8 cellular contexts compared by ENCODE assay signal in the genomic region with DNA sequence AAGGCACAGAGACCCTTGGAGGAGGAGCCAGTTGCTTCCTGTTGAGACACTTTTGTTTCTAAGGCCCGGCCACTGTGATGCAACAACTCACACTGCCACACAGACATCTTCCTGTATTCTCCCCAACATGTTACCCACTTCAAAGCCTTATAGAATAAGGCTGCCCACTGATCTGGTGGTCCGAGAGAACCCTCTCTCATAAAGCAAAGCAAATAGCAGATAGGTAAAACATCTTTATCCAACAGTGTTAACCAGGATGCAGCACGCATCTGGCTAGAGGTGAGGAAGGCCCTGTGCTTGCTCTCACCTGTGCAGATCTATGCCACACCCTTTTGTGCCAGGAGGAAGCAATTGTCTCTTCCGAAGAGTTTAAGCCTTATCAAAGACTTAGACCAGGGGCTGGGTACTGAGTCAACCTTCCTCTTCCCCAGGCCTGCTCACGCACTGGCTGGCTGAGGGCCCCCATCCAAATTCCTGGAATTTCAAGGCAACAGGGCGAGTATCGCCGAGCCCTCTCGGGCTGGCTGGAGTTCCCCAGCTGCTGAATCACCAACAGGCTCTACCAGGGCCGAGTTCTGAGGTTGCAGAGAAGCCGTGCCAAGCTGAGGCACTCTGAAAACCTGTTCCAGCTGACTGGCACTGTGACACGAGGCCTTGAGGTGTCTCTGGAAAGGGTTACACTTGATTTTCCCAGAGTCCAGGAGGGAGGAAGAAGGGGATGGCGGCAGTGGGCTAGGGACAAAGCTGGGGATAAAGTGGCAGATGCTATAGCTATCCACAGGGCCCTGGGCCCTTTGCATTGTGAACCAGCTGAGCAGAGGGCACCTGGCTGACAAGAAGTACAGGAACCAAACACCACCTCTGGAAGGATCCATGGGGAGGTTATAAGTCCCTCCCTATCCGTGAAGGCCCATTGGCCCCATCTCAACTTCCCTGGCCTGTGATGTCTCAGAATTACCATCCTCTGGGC. TPM values are rescaled to one million over a fixed set of nuclear protein-coding genes. Genes with fewer than 3 reads are reported as not detected.
DNase-seq lines count a peak whose midpoint lies in the region; ATAC-seq and TF ChIP-seq lines count a peak whose summit lies in the region.

No MANE protein-coding gene starts in this region.

- no peak overlapping the region for H3K4me3 ChIP-seq in fibroblast of pulmonary artery (replicated peaks; ENCODE audit: low read depth, low read length)

- CTCF ChIA-PET in activated CD4-positive, alpha-beta T cell treated with anti-CD3 and anti-CD28 coated beads for 36 hours (lab: Charles Lee) = interaction anchor here (0.6 to 0.7 kb wide), 2 partner anchors 137 to 236 kb away, joined by 3 read pairs; no protein-coding TSS in a partner anchor

- intact Hi-C loops in activated CD4-positive, alpha-beta T cell treated with anti-CD3 and anti-CD28 coated beads for 36 hours (cut with DNase I, micrococcal nuclease) = no loop called here

- H3K36me3 Mint-ChIP-seq in activated CD4-positive, alpha-beta T cell treated with anti-CD3 and anti-CD28 coated beads for 36 hours (ENCODE audit: low read depth) = no peaks in the 10 kb centered on the region

- TF ChIP-seq CTCF in fibroblast of pulmonary artery (IDR thresholded peaks at IDR 0.05; ENCODE audit: low read length, missing control alignments) = no peak

- POLR2A ChIA-PET in activated CD4-positive, alpha-beta T cell treated with anti-CD3 and anti-CD28 coated beads for 36 hours (lab: Charles Lee) = no interaction called here

- peaks cover 14% of the 10 kb centered on the region for H3K4me1 Mint-ChIP-seq in activated CD4-positive, alpha-beta T cell treated with anti-CD3 and anti-CD28 coated beads for 36 hours

- no peak overlapping the region for H3K4me3 Mint-ChIP-seq in activated CD4-positive, alpha-beta T cell treated with anti-CD3 and anti-CD28 coated beads for 36 hours

- peak; percentile 70 for ATAC-seq in activated CD4-positive, alpha-beta T cell treated with anti-CD3 and anti-CD28 coated beads for 36 hours
- ATAC-seq in HG03457 (IDR thresholded peaks at IDR 0.05; ENCODE audit: unreplicated experiment) = no peak
- ATAC-seq in GM21825 (IDR thresholded peaks at IDR 0.05; ENCODE audit: unreplicated experiment) = no peak

- DNase-seq in activated CD4-positive, alpha-beta T cell treated with anti-CD3 and anti-CD28 coated beads for 36 hours = peak; percentile 56
- DNase-seq in activated CD4-positive, alpha-beta T cell treated with anti-CD3 and anti-CD28 coated beads for 1 hour = no peak
- peak; percentile 6 for DNase-seq in activated CD4-positive, alpha-beta T cell treated with anti-CD3 and anti-CD28 coated beads, Interleukin-2, amount 50 U/mL, for 1 hour
- DNase-seq in fibroblast of pulmonary artery (ENCODE audit: low read depth) = peak; percentile 60
- peak; percentile 21 for DNase-seq in stimulated activated CD4-positive, alpha-beta T cell treated with anti-CD3 and anti-CD28 coated beads, Interleukin-4, amount 100 ng/mL, for 1 hour
- no peak for DNase-seq in DMS 273 treated with DMSO at 0.1 percent for 48 hours (lab: John Stamatoyannopoulos, UW)

- no peaks in the 10 kb centered on the region for H3K9me3 Mint-ChIP-seq in activated CD4-positive, alpha-beta T cell treated with anti-CD3 and anti-CD28 coated beads for 36 hours (ENCODE audit: low read depth)

- no peak overlapping the region for H3K27ac Mint-ChIP-seq in activated CD4-positive, alpha-beta T cell treated with anti-CD3 and anti-CD28 coated beads for 36 hours

- no peaks in the 10 kb centered on the region for H3K27me3 Mint-ChIP-seq in activated CD4-positive, alpha-beta T cell treated with anti-CD3 and anti-CD28 coated beads for 36 hours

RNA-seq across cellular contexts. Expression of a gene that starts 29.3 kb away (rescaled TPM):
- total RNA-seq in activated CD4-positive, alpha-beta T cell treated with anti-CD3 and anti-CD28 coated beads for 36 hours = under 1 TPM; 0.07 to 0.18 TPM

Comparison
In these comparisons a context has a peak if more than half of its experiments do, and no peak if none do; other contexts are left out.
1. DNase-seq: peak in activated CD4-positive, alpha-beta T cell treated with anti-CD3 and anti-CD28 coated beads for 36 hours (single experiment), activated CD4-positive, alpha-beta T cell treated with anti-CD3 and anti-CD28 coated beads, Interleukin-2, amount 50 U/mL, for 1 hour (single experiment), fibroblast of pulmonary artery (single experiment) and stimulated activated CD4-positive, alpha-beta T cell treated with anti-CD3 and anti-CD28 coated beads, Interleukin-4, amount 100 ng/mL, for 1 hour (single experiment); none in activated CD4-positive, alpha-beta T cell treated with anti-CD3 and anti-CD28 coated beads for 1 hour (single experiment) and DMS 273 treated with DMSO at 0.1 percent for 48 hours (single experiment).